8 cellular contexts compared by ENCODE assay signal in genomic region chr5:75681125-75681830, GRCh38. TPM values are rescaled to one million over a fixed set of nuclear protein-coding genes. Genes with fewer than 3 reads are reported as not detected.
A peak's percentile ranks its signal among the peaks of the same experiment; 100 is the strongest.
DNase-seq lines count a peak whose midpoint lies in the region; ATAC-seq, FAIRE-seq and TF ChIP-seq lines count a peak whose summit lies in the region.

No MANE protein-coding gene starts in this region.

- peak overlapping the region in 1 of 4 donors; percentile 36 for H3K4me3 ChIP-seq in adrenal gland
- H3K4me3 ChIP-seq in kidney (ENCODE audit: low read length in 2 of 2), result peak overlapping the region; percentile 47 to 52
- no peak overlapping the region for H3K4me3 ChIP-seq in tibial nerve

- peaks cover 4 to 8% of the 10 kb centered on the region in 2 donors for H3K36me3 ChIP-seq in adrenal gland (replicated peaks in 1 of 2)
- peaks cover 2 to 3% of the 10 kb centered on the region in 2 donors for H3K36me3 ChIP-seq in kidney (ENCODE audit: control insufficient read depth in 1 of 2, insufficient read depth in 2 of 2, low read length in 2 of 2)
- peaks cover 0 to 38% (median 6%) of the 10 kb centered on the region in 3 donors for H3K36me3 ChIP-seq in tibial nerve

- 13 to 19% (median 15%) methylated on average over 2 of the region's 2 CpGs for WGBS in adrenal gland, 4 donors
- 16 to 19% methylated on average over 2 of the region's 2 CpGs for WGBS in tibial nerve, 2 donors

- peak; percentile 7 for DNase-seq in NCI-H1436 (lab: John Stamatoyannopoulos, UW)
- no peak for DNase-seq in NCI-H1436 treated with DMSO at 0.1 percent for 48 hours (lab: John Stamatoyannopoulos, UW)
- DNase-seq in NCI-H1092 (lab: John Stamatoyannopoulos, UW), result peak; percentile 3
- DNase-seq in adrenal gland, result no peak
- DNase-seq in kidney, result no peak
- DNase-seq in tibial nerve (ENCODE audit: low spot score in 2 of 2), result no peak
- no peak for DNase-seq in anterior cingulate cortex (lab: John Stamatoyannopoulos, UW)

- H3K9ac ChIP-seq in kidney (ENCODE audit: low read length in 2 of 2), result no peak overlapping the region

- intact Hi-C loops in adrenal gland (cut with DNase I) (loop anchor here in 1 of 2 donors (10.0 kb wide), 1 partner anchor 276 kb away; no protein-coding TSS in a partner anchor), kidney (cut with DNase I) (no loop called here)

- peaks cover 0 to 17% of the 10 kb centered on the region in 2 donors for H3K4me1 ChIP-seq in adrenal gland (replicated peaks in 1 of 2)
- peaks cover 3 to 12% of the 10 kb centered on the region in 2 donors for H3K4me1 ChIP-seq in kidney (ENCODE audit: control insufficient read depth in 1 of 2, insufficient read depth in 1 of 2, low read depth in 1 of 2, low read length in 2 of 2)
- H3K4me1 ChIP-seq in tibial nerve, result peaks cover 0 to 4% (median 0%) of the 10 kb centered on the region in 4 donors

- peak; percentile 98 for FAIRE-seq in kidney (lab: Jason Lieb, UNC)

- no peak for ATAC-seq in HG03520 (IDR thresholded peaks at IDR 0.05; ENCODE audit: unreplicated experiment)

- H3K27ac ChIP-seq in adrenal gland, result no peak overlapping the region
- no peak overlapping the region for H3K27ac ChIP-seq in kidney (ENCODE audit: low read depth in 2 of 2, low read length in 2 of 2)
- H3K27ac ChIP-seq in tibial nerve, result peak overlapping the region in 1 of 4 donors; percentile 60

- H3K9me3 ChIP-seq in adrenal gland (replicated peaks in 1 of 3), result no peaks in the 10 kb centered on the region
- H3K9me3 ChIP-seq in kidney (ENCODE audit: control insufficient read depth in 1 of 2, low read length in 2 of 2), result no peaks in the 10 kb centered on the region
- H3K9me3 ChIP-seq in tibial nerve, result no peaks in the 10 kb centered on the region

- peak; percentile 66 to 89 (median 82) for TF ChIP-seq CTCF in adrenal gland (IDR thresholded peaks at IDR 0.05)
- TF ChIP-seq CTCF in kidney (IDR thresholded peaks at IDR 0.05; ENCODE audit: borderline replicate concordance, extremely low read depth, insufficient read depth), result peak; percentile 52
- peak; percentile 56 to 86 (median 69) for TF ChIP-seq CTCF in tibial nerve (IDR thresholded peaks at IDR 0.05)

- H3K27me3 ChIP-seq in adrenal gland (no peaks in the 10 kb centered on the region), tibial nerve (no peaks in the 10 kb centered on the region)

- TF ChIP-seq POLR2A in adrenal gland (IDR thresholded peaks at IDR 0.05), result no peak
- no peak for TF ChIP-seq POLR2A in tibial nerve (IDR thresholded peaks at IDR 0.05)

- no peak for TF ChIP-seq EP300 in tibial nerve (IDR thresholded peaks at IDR 0.05)

RNA-seq across cellular contexts. Expression of gene POC5, which starts 36.0 kb away (rescaled TPM):
- total RNA-seq in adrenal gland (10 to 100 TPM in 5 of 8 donors, 1 to 10 TPM in 3; 6.5 to 22.1 (median 12.4) TPM), kidney (12.1 TPM), tibial nerve (10 to 100 TPM; 11.4 to 39.9 (median 15.0) TPM)
- polyA plus RNA-seq in adrenal gland (10 to 100 TPM; 10.2 to 16.7 (median 13.5) TPM), kidney (ENCODE audit: insufficient read depth, low read depth, low replicate concordance) (6.1 TPM)

Comparison
In these comparisons a context has a peak if more than half of its experiments do, and no peak if none do; other contexts are left out.
1. DNase-seq: peak in NCI-H1436 (single experiment) and NCI-H1092 (single experiment); none in NCI-H1436 treated with DMSO at 0.1 percent for 48 hours (single experiment), adrenal gland (0 of 7), kidney (single experiment), tibial nerve (0 of 2) and anterior cingulate cortex (0 of 58).
2. H3K4me3 ChIP-seq: peak in kidney (2 of 2); none in tibial nerve (0 of 4).
3. Peak in every context shown above with its lines, with median percentiles within 50 percentile points of each other: CTCF ChIP-seq.